17 cellular contexts compared by ENCODE assay signal in the genomic region with DNA sequence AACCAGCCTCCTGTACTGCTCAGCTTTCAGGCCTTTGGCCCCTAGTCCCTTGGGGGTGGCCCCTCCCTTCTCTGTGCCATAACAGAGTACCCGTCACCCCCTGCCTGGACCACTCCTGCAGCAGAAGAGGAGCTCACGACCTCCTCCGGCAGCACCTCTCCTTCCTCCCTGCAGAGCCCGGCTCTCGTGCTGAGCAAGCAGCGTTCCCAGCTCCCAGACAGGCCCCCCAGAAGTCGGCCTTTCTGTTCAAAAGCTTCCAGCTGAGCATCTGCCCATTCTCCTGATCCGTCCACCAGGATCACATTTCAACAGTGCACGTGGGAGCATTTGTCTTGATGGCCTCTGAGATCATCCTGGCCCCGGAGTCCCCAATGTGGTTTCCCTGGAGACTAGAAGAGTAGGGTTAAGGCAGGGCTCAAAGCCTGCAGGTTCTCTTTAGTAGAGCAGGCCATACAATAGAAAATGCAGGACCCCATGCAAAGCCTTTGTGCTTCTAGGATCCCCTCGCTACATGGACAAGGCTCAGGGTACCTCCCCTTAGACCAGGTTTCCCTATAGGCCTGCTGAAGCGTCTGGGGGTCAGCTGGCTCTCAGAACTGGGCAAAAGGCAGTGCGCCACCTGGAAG. TPM values are rescaled to one million over a fixed set of nuclear protein-coding genes. Genes with fewer than 3 reads are reported as not detected.
DNase-seq lines count a peak whose midpoint lies in the region; ATAC-seq, FAIRE-seq and TF ChIP-seq lines count a peak whose summit lies in the region.
"Had no signal": no experiment of that assay in that cellular context is flagged by ENCODE, and none has a peak within 500 bp of the region (broad histone marks: within the 10 kb centered on the region; RNA-seq: fewer than 3 reads in every experiment).

No MANE protein-coding gene starts in this region.

- no peak overlapping the region for H3K4ac ChIP-seq in H1 (replicated peaks; ENCODE audit: insufficient read length, low read depth, low read length)

- no peaks in the 10 kb centered on the region for H3K4me1 Mint-ChIP-seq in stimulated activated effector memory CD8-positive, alpha-beta T cell treated with anti-CD3 and anti-CD28 coated beads, Interleukin-12 subunit alpha, Interleukin-12 subunit beta, amount 100 ng/mL, for 72 hours

- no peaks in the 10 kb centered on the region for H3K79me2 ChIP-seq in H1 (ENCODE audit: control insufficient read depth in 1 of 2, insufficient read depth in 2 of 2, low read length in 2 of 2)

- CTCF ChIA-PET in H1 (lab: Charles Lee; ENCODE audit: partially characterized antibody) = interaction anchor here (0.7 to 4.3 kb wide), 2 partner anchors 14 to 720 kb away, joined by 3 to 15 read pairs; no protein-coding TSS in a partner anchor

- no peak overlapping the region for H4K5ac ChIP-seq in H1 (ENCODE audit: insufficient read length, low read depth, low read length)

- no peak overlapping the region for H3K4me3 Mint-ChIP-seq in stimulated activated effector memory CD8-positive, alpha-beta T cell treated with anti-CD3 and anti-CD28 coated beads, Interleukin-12 subunit alpha, Interleukin-12 subunit beta, amount 100 ng/mL, for 72 hours

- POLR2A ChIA-PET in H1 (lab: Charles Lee; ENCODE audit: partially characterized antibody) = interaction anchor here (1.0 to 1.3 kb wide), 4 partner anchors 8 to 104 kb away, joined by 3 to 4 read pairs (median 3); no protein-coding TSS in a partner anchor

- H4K20me1 ChIP-seq in H1 (replicated peaks in 1 of 2; ENCODE audit: control insufficient read depth in 1 of 2, insufficient read depth in 2 of 2, low read length in 2 of 2) = no peaks in the 10 kb centered on the region

- no peak overlapping the region for H3K56ac ChIP-seq in H1 (replicated peaks; ENCODE audit: insufficient read length, low read depth, low read length)

- FAIRE-seq in H1 (lab: Jason Lieb, UNC) = peak; percentile 60
- FAIRE-seq in RCC 7860 (lab: Jason Lieb, UNC) = no peak
- FAIRE-seq: K562 had no signal

- no peak overlapping the region for H2BK20ac ChIP-seq in H1 (ENCODE audit: low read length)

- peak overlapping the region; percentile 53 to 89 for H3K27ac Mint-ChIP-seq in activated naive CD4-positive, alpha-beta T cell treated with anti-CD3 and anti-CD28 coated beads, Interleukin-2, amount 50 U/mL, for 72 hours
- peak overlapping the region; percentile 74 for H3K27ac Mint-ChIP-seq in stimulated activated effector memory CD8-positive, alpha-beta T cell treated with anti-CD3 and anti-CD28 coated beads, Interleukin-12 subunit alpha, Interleukin-12 subunit beta, amount 100 ng/mL, for 72 hours

- TF ChIP-seq POLR2A in H1 (IDR thresholded peaks at IDR 0.05; ENCODE audit: control extremely low read depth in 1 of 2, low read depth in 2 of 2, low read length in 2 of 2) = no peak

- peaks cover 0 to 7% (median 3%) of the 10 kb centered on the region in 4 experiments; a peak in 4 of 7 replicates for H3K4me1 ChIP-seq in H1 (replicated peaks in 1 of 4; ENCODE audit: control insufficient read depth in 3 of 4, insufficient read depth in 4 of 4, low read length in 3 of 4)

- no peak overlapping the region for H2BK5ac ChIP-seq in H1 (ENCODE audit: low read depth, low read length)

- no peak overlapping the region for H2AFZ ChIP-seq in H1 (ENCODE audit: low read length)

- no peak overlapping the region for H3K14ac ChIP-seq in H1 (ENCODE audit: insufficient read length)

- H4K8ac ChIP-seq in H1 (ENCODE audit: extremely low read depth, insufficient read depth, low read length) = peak overlapping the region; percentile 69; the same call in 1 of the 2 replicates

- no peak overlapping the region for H4K91ac ChIP-seq in H1 (replicated peaks; ENCODE audit: insufficient read length, low read length)

- no peak overlapping the region for H2BK120ac ChIP-seq in H1 (replicated peaks; ENCODE audit: low read depth, low read length)

- H3K4me3 ChIP-seq in H7 (ENCODE audit: insufficient read depth, low read depth, low read length) = no peak overlapping the region
- H3K4me3 ChIP-seq in H1 (ENCODE audit: extremely low read depth in 1 of 4, insufficient read depth in 2 of 4, low read depth in 3 of 4, low read length in 4 of 4) = no peak overlapping the region
- H3K4me3 ChIP-seq: K562 had no signal

- H3K27ac ChIP-seq in H1 (ENCODE audit: low read depth, low read length) = no peak overlapping the region

- 0 out of 2 replicates have a peak, but pooled peaks cover 1% of the 10 kb centered on the region for H3K36me3 ChIP-seq in H7 (replicated peaks; ENCODE audit: control insufficient read depth, insufficient read depth, low read length)
- peaks cover 0 to under 1% (median 0%) of the 10 kb centered on the region in 4 experiments; a peak in 1 of 8 replicates for H3K36me3 ChIP-seq in H1 (ENCODE audit: control insufficient read depth in 2 of 4, insufficient read depth in 4 of 4, low read length in 3 of 4)

- TF ChIP-seq CTCF in H1 (IDR thresholded peaks at IDR 0.05; ENCODE audit: control extremely low read depth in 1 of 3, insufficient read depth in 1 of 3, low read depth in 1 of 3, low read length in 3 of 3) = peak in 1 of 3 experiments; percentile 16; a peak in 1 of 4 replicates
- no peak for TF ChIP-seq CTCF in GM10266 (IDR thresholded peaks at IDR 0.05; ENCODE audit: control insufficient read depth, insufficient read depth, low read depth, missing control alignments)

- peak overlapping the region in 1 of 4 experiments; percentile 30; a peak in 2 of 7 replicates for H3K9ac ChIP-seq in H1 (replicated peaks in 1 of 4; ENCODE audit: extremely low read depth in 1 of 4, low read depth in 3 of 4, low read length in 3 of 4)

- H3K4me2 ChIP-seq in H1 (ENCODE audit: insufficient read depth in 1 of 2, low read depth in 2 of 2, low read length in 2 of 2) = no peak overlapping the region

- no peak overlapping the region for H2AK5ac ChIP-seq in H1 (ENCODE audit: low read depth, low read length)

- no peak for ATAC-seq in activated naive CD4-positive, alpha-beta T cell treated with anti-CD3 and anti-CD28 coated beads, Interleukin-2, amount 50 U/mL, for 72 hours
- ATAC-seq in stimulated activated effector memory CD8-positive, alpha-beta T cell treated with anti-CD3 and anti-CD28 coated beads, Interleukin-12 subunit alpha, Interleukin-12 subunit beta, amount 100 ng/mL, for 72 hours = peak; percentile 21
- ATAC-seq: K562, Panc1, Right ventricle myocardium inferior had no signal

- H3K18ac ChIP-seq in H1 (ENCODE audit: extremely low read depth, low read length) = no peak overlapping the region

- H3K23ac ChIP-seq in H1 (ENCODE audit: insufficient read length) = no peak overlapping the region

- no peaks in the 10 kb centered on the region for H3K9me3 Mint-ChIP-seq in activated naive CD4-positive, alpha-beta T cell treated with anti-CD3 and anti-CD28 coated beads, Interleukin-2, amount 50 U/mL, for 72 hours
- H3K9me3 Mint-ChIP-seq in stimulated activated effector memory CD8-positive, alpha-beta T cell treated with anti-CD3 and anti-CD28 coated beads, Interleukin-12 subunit alpha, Interleukin-12 subunit beta, amount 100 ng/mL, for 72 hours = no peaks in the 10 kb centered on the region

- no peaks in the 10 kb centered on the region for H3K9me3 ChIP-seq in H1 (ENCODE audit: insufficient read depth in 2 of 2, low read depth in 1 of 2, low read length in 1 of 2)

- H2BK12ac ChIP-seq in H1 (ENCODE audit: low read depth, low read length) = no peak overlapping the region

- no peaks in the 10 kb centered on the region for H3K79me1 ChIP-seq in H1 (ENCODE audit: low read depth, low read length)

- no peak for TF ChIP-seq RAD21 in H1 (IDR thresholded peaks at IDR 0.05 in 1 of 2, conservative IDR thresholded peaks at IDR 0.05 in 1 of 2; ENCODE audit: low read depth in 2 of 2, low read length in 2 of 2)

- H3K36me3 Mint-ChIP-seq in activated naive CD4-positive, alpha-beta T cell treated with anti-CD3 and anti-CD28 coated beads, Interleukin-2, amount 50 U/mL, for 72 hours = no peaks in the 10 kb centered on the region
- peaks cover 51% of the 10 kb centered on the region for H3K36me3 Mint-ChIP-seq in stimulated activated effector memory CD8-positive, alpha-beta T cell treated with anti-CD3 and anti-CD28 coated beads, Interleukin-12 subunit alpha, Interleukin-12 subunit beta, amount 100 ng/mL, for 72 hours

- DNase-seq in activated naive CD4-positive, alpha-beta T cell treated with anti-CD3 and anti-CD28 coated beads, Interleukin-2, amount 50 U/mL, for 72 hours (ENCODE audit: low spot score in 2 of 2) = no peak
- no peak for DNase-seq in activated naive CD4-positive, alpha-beta T cell treated with Interleukin-2 at 50 U/mL for 16 hours
- peak; percentile 67 for DNase-seq in H7
- no peak for DNase-seq in H1 (ENCODE audit: low read depth in 1 of 2, low spot score in 2 of 2)
- DNase-seq in stimulated activated effector memory CD8-positive, alpha-beta T cell treated with anti-CD3 and anti-CD28 coated beads, Interleukin-12 subunit alpha, Interleukin-12 subunit beta, amount 100 ng/mL, for 72 hours (ENCODE audit: low spot score in 2 of 2) = no peak
- DNase-seq in GM10266 (ENCODE audit: extremely low spot score) = no peak
- DNase-seq in RCC 7860 (ENCODE audit: low spot score) = no peak
- no peak for DNase-seq in DMS53 treated with DMSO at 0.1 percent for 48 hours (lab: John Stamatoyannopoulos, UW; ENCODE audit: unreplicated experiment)
- DNase-seq: Calu3, HCEC 1CT, MV-4-11, NCI-H1417 treated with DMSO at 0.1 percent for 48 hours, NCI-H2081 treated with DMSO at 0.1 percent for 48 hours, NCI-H2227 treated with DMSO at 0.1 percent for 48 hours had no signal

- TF ChIP-seq EP300 in H1 (IDR thresholded peaks at IDR 0.05; ENCODE audit: borderline replicate concordance in 1 of 2, low read depth in 2 of 2, low read length in 2 of 2) = no peak

- WGBS in H1 (ENCODE audit: extremely low coverage in 1 of 2, insufficient coverage in 1 of 2, insufficient read length in 1 of 2, insufficient replicate concordance in 2 of 2, low coverage in 1 of 2, low lambda C conversion rate in 2 of 2, missing lambda C conversion rate in 1 of 2), 2 experiments = 73% methylated on average over 13 of the region's 13 CpGs; no CpG with 5 or more reads in 1 of the 2 experiments

- no peaks in the 10 kb centered on the region for H3K23me2 ChIP-seq in H1 (ENCODE audit: low read depth, low read length)

- H3K27me3 ChIP-seq in H7 (ENCODE audit: control insufficient read depth, insufficient read depth, low read length) (no peaks in the 10 kb centered on the region), H1 (replicated peaks in 1 of 4; ENCODE audit: control insufficient read depth in 3 of 4, extremely low read depth in 1 of 4, insufficient read depth in 3 of 4, low read length in 3 of 4) (no peaks in the 10 kb centered on the region)

- no peak overlapping the region for H2BK15ac ChIP-seq in H1 (ENCODE audit: low read length)

RNA-seq across cellular contexts. Expression of a gene that starts 35.6 kb away (rescaled TPM):
- 10 to 100 TPM; 24.6 to 26.2 TPM for total RNA-seq in activated naive CD4-positive, alpha-beta T cell treated with anti-CD3 and anti-CD28 coated beads, Interleukin-2, amount 50 U/mL, for 72 hours
- 0.03 and 0.11 TPM in 2 replicates for total RNA-seq in H7 (2014; rRNA removed; shearing (Covaris generic))
- total RNA-seq in H1 (2021; fragmentation: NEBNext Ultra II Directional; extraction: Animal tissue kit (Norgen Biotek cat#: 25700)) = 0.20 and 0.21 TPM in 2 replicates
- polyA plus RNA-seq in H1 (2011; rRNA removed) = 0.18 and 0.25 TPM in 2 replicates
- polyA plus RNA-seq in H1 (2011; cell fraction: cytosol; rRNA removed) = 0.26 TPM
- 0.76 TPM for polyA plus RNA-seq in H1 (2011; cell fraction: nucleus; rRNA removed)
- 0.31 to 0.40 TPM (median 0.34 TPM) in 4 replicates for polyA plus RNA-seq in H1 (2012, experiment 1 of 2)
- polyA plus RNA-seq in H1 (2012, experiment 2 of 2) = 0.08 TPM
- polyA plus RNA-seq in H1 (2013, experiment 1 of 2) = 0.06 TPM
- 0.04 TPM for polyA plus RNA-seq in H1 (2013, experiment 2 of 2)
- 0.20 and 0.25 TPM in 2 replicates for polyA minus RNA-seq in H1 (2011; rRNA and poly(A)+ RNA removed)
- 0.29 TPM for polyA minus RNA-seq in H1 (2011; cell fraction: cytosol; rRNA and poly(A)+ RNA removed)
- 0.30 TPM for polyA minus RNA-seq in H1 (2011; cell fraction: nucleus; rRNA and poly(A)+ RNA removed)

RNA-seq across cellular contexts. Expression of a gene that starts 40.8 kb away (rescaled TPM):
- 10 to 100 TPM; 15.5 to 20.0 TPM for total RNA-seq in activated naive CD4-positive, alpha-beta T cell treated with anti-CD3 and anti-CD28 coated beads, Interleukin-2, amount 50 U/mL, for 72 hours
- total RNA-seq in H7 (2014; rRNA removed; shearing (Covaris generic)) = 8.5 and 11.9 TPM in 2 replicates
- total RNA-seq in H1 (2021; fragmentation: NEBNext Ultra II Directional; extraction: Animal tissue kit (Norgen Biotek cat#: 25700)) = 11.5 and 15.1 TPM in 2 replicates
- 4.0 and 4.8 TPM in 2 replicates for polyA plus RNA-seq in H1 (2011; rRNA removed)
- polyA plus RNA-seq in H1 (2011; cell fraction: cytosol; rRNA removed) = 8.8 TPM
- polyA plus RNA-seq in H1 (2011; cell fraction: nucleus; rRNA removed) = 4.2 TPM
- polyA plus RNA-seq in H1 (2012, experiment 1 of 2) = 8.5 to 13.0 TPM (median 11.9 TPM) in 4 replicates
- polyA plus RNA-seq in H1 (2012, experiment 2 of 2) = 2.7 TPM
- 6.9 TPM for polyA plus RNA-seq in H1 (2013, experiment 1 of 2)
- 6.8 TPM for polyA plus RNA-seq in H1 (2013, experiment 2 of 2)
- polyA minus RNA-seq in H1 (2011; rRNA and poly(A)+ RNA removed) = 9.0 and 13.4 TPM in 2 replicates
- polyA minus RNA-seq in H1 (2011; cell fraction: cytosol; rRNA and poly(A)+ RNA removed) = 12.3 TPM
- polyA minus RNA-seq in H1 (2011; cell fraction: nucleus; rRNA and poly(A)+ RNA removed) = 10.6 TPM

RNA-seq across cellular contexts. Expression of a gene that starts 46.4 kb away (rescaled TPM):
- under 1 TPM in 1 of 2 donors, not detected in 1; 0.25 TPM for total RNA-seq in activated naive CD4-positive, alpha-beta T cell treated with anti-CD3 and anti-CD28 coated beads, Interleukin-2, amount 50 U/mL, for 72 hours
- not detected in 2 replicates for total RNA-seq in H7 (2014; rRNA removed; shearing (Covaris generic))
- total RNA-seq in H1 (2021; fragmentation: NEBNext Ultra II Directional; extraction: Animal tissue kit (Norgen Biotek cat#: 25700)) = not detected in 2 replicates
- not detected in 2 replicates for polyA plus RNA-seq in H1 (2011; rRNA removed)
- not detected for polyA plus RNA-seq in H1 (2011; cell fraction: cytosol; rRNA removed)
- polyA plus RNA-seq in H1 (2011; cell fraction: nucleus; rRNA removed) = not detected
- polyA plus RNA-seq in H1 (2012, experiment 1 of 2) = not detected in 4 replicates
- not detected for polyA plus RNA-seq in H1 (2012, experiment 2 of 2)
- polyA plus RNA-seq in H1 (2013, experiment 1 of 2) = not detected
- not detected for polyA plus RNA-seq in H1 (2013, experiment 2 of 2)
- polyA minus RNA-seq in H1 (2011; rRNA and poly(A)+ RNA removed) = not detected in 2 replicates
- polyA minus RNA-seq in H1 (2011; cell fraction: cytosol; rRNA and poly(A)+ RNA removed) = not detected
- not detected for polyA minus RNA-seq in H1 (2011; cell fraction: nucleus; rRNA and poly(A)+ RNA removed)
- total RNA-seq: Calu3, K562, Right ventricle myocardium inferior had no signal
- polyA plus RNA-seq: K562 had no signal

Comparison
In these comparisons a context has a peak if more than half of its experiments do, and no peak if none do; other contexts are left out.
1. RNA of a gene that starts 35.6 kb away (total RNA-seq): 24.6 to 26.2 TPM in activated naive CD4-positive, alpha-beta T cell treated with anti-CD3 and anti-CD28 coated beads, Interleukin-2, amount 50 U/mL, for 72 hours; 0.20 to 0.21 TPM in H1 and 0.03 to 0.11 TPM in H7; every median in the first group is over 10 times any median in the second.